ENCODE assay signal across 8 cellular contexts in genomic region chr19:13181747-13182388, GRCh38. TPM values are rescaled to one million over a fixed set of nuclear protein-coding genes. Genes with fewer than 3 reads are reported as not detected.
DNase-seq lines count a peak whose midpoint lies in the region; ATAC-seq and TF ChIP-seq lines count a peak whose summit lies in the region.

No MANE protein-coding gene starts in this region.

- peaks cover 33% of the 10 kb centered on the region for H3K4me1 Mint-ChIP-seq in activated B cell treated with CpG ODN at 0.5 μM for 24 hours

- peak overlapping the region; percentile 64 for H3K18ac ChIP-seq in neuronal stem cell (ENCODE audit: low read length)

- peaks cover 0 to 5% of the 10 kb centered on the region in 2 donors for H3K4me1 ChIP-seq in neuronal stem cell (ENCODE audit: control insufficient read depth in 2 of 2, insufficient read depth in 1 of 2, low read depth in 1 of 2, low read length in 2 of 2)

- ATAC-seq in activated B cell treated with CpG ODN at 0.5 μM for 24 hours (ENCODE audit: low read depth), result peak; percentile 66
- no peak for ATAC-seq in HG03378 (IDR thresholded peaks at IDR 0.05; ENCODE audit: unreplicated experiment)

- H2BK12ac ChIP-seq in neuronal stem cell (ENCODE audit: low read length), result no peak overlapping the region

- H3K36me3 Mint-ChIP-seq in activated B cell treated with CpG ODN at 0.5 μM for 24 hours (ENCODE audit: low read depth), result no peaks in the 10 kb centered on the region

- no peak overlapping the region for H3K4ac ChIP-seq in neuronal stem cell (ENCODE audit: low read length)

- CTCF ChIA-PET in activated B cell treated with CpG ODN at 0.5 μM for 24 hours (lab: Charles Lee), result interaction anchor here (0.9 to 1.7 kb wide), 6 partner anchors 11 to 31 kb away, joined by 3 to 12 read pairs (median 4); no protein-coding TSS in a partner anchor

- intact Hi-C loops in activated B cell treated with CpG ODN at 0.5 μM for 24 hours (cut with micrococcal nuclease), result no loop called here

- H3K27me3 ChIP-seq in neuronal stem cell (ENCODE audit: control insufficient read depth in 3 of 3, insufficient read depth in 3 of 3, low read depth in 1 of 3, low read length in 3 of 3), result no peaks in the 10 kb centered on the region

- POLR2A ChIA-PET in activated B cell treated with CpG ODN at 0.5 μM for 24 hours (lab: Charles Lee), result interaction anchor here (0.6 to 5.0 kb wide), 16 partner anchors 8 to 1199 kb away, joined by 3 to 49 read pairs (median 8); partner anchors contain the start of genes IER2 and STX10

- no peak overlapping the region for H3K23ac ChIP-seq in neuronal stem cell (ENCODE audit: low read depth, low read length, poor library complexity)

- H2BK15ac ChIP-seq in neuronal stem cell (ENCODE audit: low read length), result peak overlapping the region; percentile 78

- no peak overlapping the region for H3K14ac ChIP-seq in neuronal stem cell (ENCODE audit: low read length)

- H3K9me3 ChIP-seq in neuronal stem cell (replicated peaks in 1 of 2; ENCODE audit: control insufficient read depth in 2 of 2, insufficient read depth in 1 of 2, low read depth in 1 of 2, low read length in 2 of 2), result no peaks in the 10 kb centered on the region

- no peak for TF ChIP-seq CTCF in activated B cell treated with CpG ODN at 0.5 μM for 24 hours (IDR thresholded peaks at IDR 0.05)

- H2AFZ ChIP-seq in neuronal stem cell (ENCODE audit: low read length), result peak overlapping the region; percentile 90

- H3K4me3 ChIP-seq in neuronal stem cell (ENCODE audit: low read length in 2 of 2), result no peak overlapping the region

- no CpG with 5 or more reads among the region's 16 CpGs for WGBS in neuronal stem cell (ENCODE audit: extremely low coverage in 2 of 2, insufficient read length in 2 of 2, insufficient replicate concordance in 1 of 2), 2 donors

- H3K4me3 Mint-ChIP-seq in activated B cell treated with CpG ODN at 0.5 μM for 24 hours, result peak overlapping the region; percentile 49

- H3K4me2 ChIP-seq in neuronal stem cell (ENCODE audit: insufficient read depth, low read length, poor library complexity, severe bottlenecking), result no peak overlapping the region

- H3K9me3 Mint-ChIP-seq in activated B cell treated with CpG ODN at 0.5 μM for 24 hours, result no peaks in the 10 kb centered on the region

- H3K79me1 ChIP-seq in neuronal stem cell (ENCODE audit: low read depth, low read length), result no peaks in the 10 kb centered on the region

- no peak overlapping the region for H2BK120ac ChIP-seq in neuronal stem cell (ENCODE audit: low read depth, low read length)

- no peak overlapping the region for H4K8ac ChIP-seq in neuronal stem cell (ENCODE audit: low read depth, low read length)

- H3K27ac ChIP-seq in neuronal stem cell (replicated peaks; ENCODE audit: low read length), result no peak overlapping the region

- peak overlapping the region; percentile 83 for H2AK5ac ChIP-seq in neuronal stem cell (ENCODE audit: low read depth, low read length)

- no peak overlapping the region for H2BK5ac ChIP-seq in neuronal stem cell (ENCODE audit: low read length)

- peak overlapping the region; percentile 46 for H3K27ac Mint-ChIP-seq in activated B cell treated with CpG ODN at 0.5 μM for 24 hours

- H3K9ac ChIP-seq in neuronal stem cell (ENCODE audit: low read depth, low read length, poor library complexity), result no peak overlapping the region

- H3K27me3 Mint-ChIP-seq in activated B cell treated with CpG ODN at 0.5 μM for 24 hours, result no peaks in the 10 kb centered on the region

- DNase-seq in stimulated activated CD4-positive, alpha-beta T cell treated with anti-CD3 and anti-CD28 coated beads, Interleukin-2, amount 100 ng/mL, for 4 hours (ENCODE audit: low read depth), result peak; percentile 29
- DNase-seq in stimulated activated CD4-positive, alpha-beta T cell treated with anti-CD3 and anti-CD28 coated beads, Interleukin-12 subunit alpha, Interleukin-12 subunit beta, amount 100 ng/mL, for 4 hours, result no peak
- DNase-seq in activated B cell treated with CpG ODN at 0.5 μM for 24 hours, result no peak
- peak; percentile 14 for DNase-seq in fibroblast of gingiva (ENCODE audit: low read depth)
- no peak for DNase-seq in neuronal stem cell (ENCODE audit: low spot score)
- no peak for DNase-seq in NCI-H774 (lab: John Stamatoyannopoulos, UW)
- no peak for DNase-seq in NCI-H146 (lab: John Stamatoyannopoulos, UW)

- peak overlapping the region; percentile 79 for H4K91ac ChIP-seq in neuronal stem cell (ENCODE audit: low read depth, low read length, poor library complexity)

- H3K36me3 ChIP-seq in neuronal stem cell (replicated peaks in 1 of 2; ENCODE audit: control insufficient read depth in 2 of 2, insufficient read depth in 2 of 2, low read length in 2 of 2), result no peaks in the 10 kb centered on the region

RNA-seq across cellular contexts. Expression of gene IER2, which starts 31.7 kb away (rescaled TPM):
- 116 and 119 TPM in 2 replicates for total RNA-seq in activated B cell treated with CpG ODN at 0.5 μM for 24 hours
- polyA plus RNA-seq in neuronal stem cell (2013, experiment 1 of 2), result 64.6 TPM
- polyA plus RNA-seq in neuronal stem cell (2013, experiment 2 of 2), result 64.5 TPM

RNA-seq across cellular contexts. Expression of gene STX10, which starts 31.7 kb away (rescaled TPM):
- total RNA-seq in activated B cell treated with CpG ODN at 0.5 μM for 24 hours, result 41.7 and 43.6 TPM in 2 replicates
- polyA plus RNA-seq in neuronal stem cell (2013, experiment 1 of 2), result 35.3 TPM
- 33.1 TPM for polyA plus RNA-seq in neuronal stem cell (2013, experiment 2 of 2)

Comparison
In these comparisons a context has a peak if more than half of its experiments do, and no peak if none do; other contexts are left out.
1. DNase-seq: peak in stimulated activated CD4-positive, alpha-beta T cell treated with anti-CD3 and anti-CD28 coated beads, Interleukin-2, amount 100 ng/mL, for 4 hours (single experiment) and fibroblast of gingiva (single experiment); none in stimulated activated CD4-positive, alpha-beta T cell treated with anti-CD3 and anti-CD28 coated beads, Interleukin-12 subunit alpha, Interleukin-12 subunit beta, amount 100 ng/mL, for 4 hours (single experiment), activated B cell treated with CpG ODN at 0.5 μM for 24 hours (single experiment), neuronal stem cell (single experiment), NCI-H774 (single experiment) and NCI-H146 (single experiment).